ENCODE assay signal across 14 cellular contexts in genomic region chr7:155338632-155339320, GRCh38. TPM values are rescaled to one million over a fixed set of nuclear protein-coding genes. Genes with fewer than 3 reads are reported as not detected.
DNase-seq lines count a peak whose midpoint lies in the region; ATAC-seq and TF ChIP-seq lines count a peak whose summit lies in the region.
"Had no signal": no experiment of that assay in that cellular context is flagged by ENCODE, and none has a peak within 500 bp of the region (broad histone marks: within the 10 kb centered on the region; RNA-seq: fewer than 3 reads in every experiment).

No MANE protein-coding gene starts in this region.

- in situ Hi-C loops in GM13976 (cut with MboI; ENCODE audit: low sequenced_read_pairs, unreplicated experiment) = no loop called here

- H3K9me3 Mint-ChIP-seq in activated T-helper 1 cell treated with anti-CD3 and anti-CD28 coated beads, Interleukin-12 subunit alpha, Interleukin-12 subunit beta, Interleukin-2, Interleukin-4 antibody, amounts not matched to agents 30 ng/mL and 10 ng/mL and 1 ng/mL, durations not matched to agents 14 hours and 24 hours and 36 hours = no peaks in the 10 kb centered on the region
- H3K9me3 Mint-ChIP-seq: dendritic cell treated with granulocyte-macrophage colony-stimulating factor and Interleukin-4, amounts not matched to agents 40 ng/mL and 50 ng/mL, for 4 days; mesothelial cell of epicardium had no signal

- H3K4me1 Mint-ChIP-seq in activated T-helper 1 cell treated with anti-CD3 and anti-CD28 coated beads, Interleukin-12 subunit alpha, Interleukin-12 subunit beta, Interleukin-2, Interleukin-4 antibody, amounts not matched to agents 30 ng/mL and 10 ng/mL and 1 ng/mL, durations not matched to agents 14 hours and 24 hours and 36 hours (ENCODE audit: low read depth) = peaks cover 5% of the 10 kb centered on the region
- H3K4me1 Mint-ChIP-seq: H9, mesothelial cell of epicardium had no signal

- H3K27me3 Mint-ChIP-seq in activated T-helper 1 cell treated with anti-CD3 and anti-CD28 coated beads, Interleukin-12 subunit alpha, Interleukin-12 subunit beta, Interleukin-2, Interleukin-4 antibody, amounts not matched to agents 30 ng/mL and 10 ng/mL and 1 ng/mL, durations not matched to agents 14 hours and 24 hours and 36 hours (ENCODE audit: insufficient read depth) = peaks cover 22% of the 10 kb centered on the region

- peak; percentile 61 for ATAC-seq in HG02885 (IDR thresholded peaks at IDR 0.05; ENCODE audit: poor library complexity, unreplicated experiment)
- ATAC-seq in HG03045 (IDR thresholded peaks at IDR 0.05; ENCODE audit: unreplicated experiment) = no peak
- no peak for ATAC-seq in HG03378 (IDR thresholded peaks at IDR 0.05; ENCODE audit: unreplicated experiment)
- ATAC-seq in GM21717 (IDR thresholded peaks at IDR 0.05; ENCODE audit: unreplicated experiment) = no peak

- no peak overlapping the region for H3K27ac Mint-ChIP-seq in activated T-helper 1 cell treated with anti-CD3 and anti-CD28 coated beads, Interleukin-12 subunit alpha, Interleukin-12 subunit beta, Interleukin-2, Interleukin-4 antibody, amounts not matched to agents 30 ng/mL and 10 ng/mL and 1 ng/mL, durations not matched to agents 14 hours and 24 hours and 36 hours
- H3K27ac Mint-ChIP-seq: dendritic cell treated with granulocyte-macrophage colony-stimulating factor and Interleukin-4, amounts not matched to agents 40 ng/mL and 50 ng/mL, for 4 days; H9; mesothelial cell of epicardium had no signal

- intact Hi-C loops in activated T-helper 1 cell treated with anti-CD3 and anti-CD28 coated beads, Interleukin-12 subunit alpha, Interleukin-12 subunit beta, Interleukin-2, Interleukin-4 antibody, amounts not matched to agents 30 ng/mL and 10 ng/mL and 1 ng/mL, durations not matched to agents 14 hours and 24 hours and 36 hours (cut with micrococcal nuclease) = no loop called here
- intact Hi-C loops in posterior vena cava (cut with DNase I) = no loop called here

- no peak for TF ChIP-seq CTCF in GM13976 (IDR thresholded peaks at IDR 0.05; ENCODE audit: borderline replicate concordance, control extremely low read depth, extremely low read depth, insufficient read depth, missing control alignments)

- peak; percentile 43 for DNase-seq in GM13976 (ENCODE audit: low spot score)
- no peak for DNase-seq in activated T-helper 1 cell treated with anti-CD3 and anti-CD28 coated beads, Interleukin-12 subunit alpha, Interleukin-12 subunit beta, Interleukin-2, Interleukin-4 antibody, amounts not matched to agents 30 ng/mL and 10 ng/mL and 1 ng/mL, durations not matched to agents 14 hours and 24 hours and 36 hours (ENCODE audit: low spot score)
- DNase-seq in posterior vena cava (ENCODE audit: low spot score) = peak; percentile 73
- no peak for DNase-seq in glomerular visceral epithelial cell (ENCODE audit: extremely low spot score)
- DNase-seq: H9, heart left ventricle, NCI-H2029 treated with DMSO at 0.1 percent for 48 hours, SHP77 had no signal

- no peaks in the 10 kb centered on the region for H3K36me3 Mint-ChIP-seq in activated T-helper 1 cell treated with anti-CD3 and anti-CD28 coated beads, Interleukin-12 subunit alpha, Interleukin-12 subunit beta, Interleukin-2, Interleukin-4 antibody, amounts not matched to agents 30 ng/mL and 10 ng/mL and 1 ng/mL, durations not matched to agents 14 hours and 24 hours and 36 hours (ENCODE audit: low read depth)
- H3K36me3 Mint-ChIP-seq: mesothelial cell of epicardium had no signal

- peak overlapping the region; percentile 37 for H3K4me3 Mint-ChIP-seq in activated T-helper 1 cell treated with anti-CD3 and anti-CD28 coated beads, Interleukin-12 subunit alpha, Interleukin-12 subunit beta, Interleukin-2, Interleukin-4 antibody, amounts not matched to agents 30 ng/mL and 10 ng/mL and 1 ng/mL, durations not matched to agents 14 hours and 24 hours and 36 hours
- H3K4me3 Mint-ChIP-seq: dendritic cell treated with granulocyte-macrophage colony-stimulating factor and Interleukin-4, amounts not matched to agents 40 ng/mL and 50 ng/mL, for 4 days; H9; mesothelial cell of epicardium had no signal

RNA-seq across cellular contexts. Expression of gene INSIG1, which starts 41.1 kb away (rescaled TPM):
- total RNA-seq in activated T-helper 1 cell treated with anti-CD3 and anti-CD28 coated beads, Interleukin-12 subunit alpha, Interleukin-12 subunit beta, Interleukin-2, Interleukin-4 antibody, amounts not matched to agents 30 ng/mL and 10 ng/mL and 1 ng/mL, durations not matched to agents 14 hours and 24 hours and 36 hours = 87.7 and 89.9 TPM in 2 replicates
- total RNA-seq in posterior vena cava = 10 to 100 TPM; 25.2 to 27.3 TPM

Comparison
In these comparisons a context has a peak if more than half of its experiments do, and no peak if none do; other contexts are left out.
1. DNase-seq: peak in GM13976 (single experiment) and posterior vena cava (single experiment); none in activated T-helper 1 cell treated with anti-CD3 and anti-CD28 coated beads, Interleukin-12 subunit alpha, Interleukin-12 subunit beta, Interleukin-2, Interleukin-4 antibody, amounts not matched to agents 30 ng/mL and 10 ng/mL and 1 ng/mL, durations not matched to agents 14 hours and 24 hours and 36 hours (single experiment) and glomerular visceral epithelial cell (single experiment).